19 cellular contexts compared by ENCODE assay signal in genomic region chr2:147204102-147204501, GRCh38.
DNase-seq lines count a peak whose midpoint lies in the region; ATAC-seq and TF ChIP-seq lines count a peak whose summit lies in the region.
"Had no signal": no experiment of that assay in that cellular context is flagged by ENCODE, and none has a peak within 500 bp of the region (broad histone marks: within the 10 kb centered on the region; RNA-seq: fewer than 3 reads in every experiment).

No MANE protein-coding gene starts in this region.

- H3K36me3 Mint-ChIP-seq in progenitor cell of endocrine pancreas (ENCODE audit: insufficient read depth), result peaks cover 6% of the 10 kb centered on the region

- H3K9me3 Mint-ChIP-seq in progenitor cell of endocrine pancreas (ENCODE audit: low read depth), result peaks cover 17% of the 10 kb centered on the region

- H3K27ac Mint-ChIP-seq in progenitor cell of endocrine pancreas, result no peak overlapping the region
- H3K27ac Mint-ChIP-seq: activated CD4-positive, alpha-beta memory T cell treated with anti-CD3 and anti-CD28 coated beads for 36 hours; nephron progenitor cell had no signal

- no peak overlapping the region for H3K4me3 Mint-ChIP-seq in progenitor cell of endocrine pancreas (ENCODE audit: low read depth)
- H3K4me3 Mint-ChIP-seq: activated CD4-positive, alpha-beta memory T cell treated with anti-CD3 and anti-CD28 coated beads for 36 hours; nephron progenitor cell had no signal

- TF ChIP-seq CTCF in progenitor cell of endocrine pancreas (IDR thresholded peaks at IDR 0.05; ENCODE audit: unreplicated experiment), result no peak

- no peaks in the 10 kb centered on the region for H3K27me3 Mint-ChIP-seq in progenitor cell of endocrine pancreas
- H3K27me3 Mint-ChIP-seq: activated CD4-positive, alpha-beta memory T cell treated with anti-CD3 and anti-CD28 coated beads for 36 hours had no signal

- no peak for ATAC-seq in GM21515 (IDR thresholded peaks at IDR 0.05; ENCODE audit: unreplicated experiment)
- ATAC-seq: lower lobe of right lung had no signal

- DNase-seq in AG08395 (ENCODE audit: low spot score), result peak; percentile 88
- peak; percentile 78 for DNase-seq in HS-27A (ENCODE audit: low read depth)
- DNase-seq in astrocyte of the hippocampus (ENCODE audit: low read depth, low spot score), result peak; percentile 95
- peak; percentile 87 for DNase-seq in glomerular visceral epithelial cell (ENCODE audit: extremely low spot score)
- no peak for DNase-seq in activated effector memory CD4-positive, alpha-beta T cell treated with Interleukin-2 at 50 U/mL for 16 hours
- DNase-seq in NCI-H2107 (lab: John Stamatoyannopoulos, UW), result no peak
- no peak for DNase-seq in progenitor cell of endocrine pancreas (ENCODE audit: low spot score, unreplicated experiment)
- DNase-seq: activated CD4-positive, alpha-beta memory T cell treated with anti-CD3 and anti-CD28 coated beads for 36 hours; adrenal gland; Calu3; esophagus squamous epithelium; lower lobe of right lung; NCI-H1417; NCI-H524; nephron progenitor cell; retina; stimulated activated CD4-positive, alpha-beta T cell treated with anti-CD3 and anti-CD28 coated beads, Interleukin-2, amount 100 ng/mL, for 48 hours; trophoblast cell had no signal

- H3K4me1 Mint-ChIP-seq in progenitor cell of endocrine pancreas (ENCODE audit: low read depth), result peaks cover 17% of the 10 kb centered on the region

Comparison
In these comparisons a context has a peak if more than half of its experiments do, and no peak if none do; other contexts are left out.
1. DNase-seq: peak in AG08395 (single experiment), HS-27A (single experiment), astrocyte of the hippocampus (single experiment) and glomerular visceral epithelial cell (single experiment); none in activated effector memory CD4-positive, alpha-beta T cell treated with Interleukin-2 at 50 U/mL for 16 hours (single experiment), NCI-H2107 (single experiment) and progenitor cell of endocrine pancreas (single experiment).